Comparison of ENCODE assay signal across 7 cellular contexts in the genomic region with DNA sequence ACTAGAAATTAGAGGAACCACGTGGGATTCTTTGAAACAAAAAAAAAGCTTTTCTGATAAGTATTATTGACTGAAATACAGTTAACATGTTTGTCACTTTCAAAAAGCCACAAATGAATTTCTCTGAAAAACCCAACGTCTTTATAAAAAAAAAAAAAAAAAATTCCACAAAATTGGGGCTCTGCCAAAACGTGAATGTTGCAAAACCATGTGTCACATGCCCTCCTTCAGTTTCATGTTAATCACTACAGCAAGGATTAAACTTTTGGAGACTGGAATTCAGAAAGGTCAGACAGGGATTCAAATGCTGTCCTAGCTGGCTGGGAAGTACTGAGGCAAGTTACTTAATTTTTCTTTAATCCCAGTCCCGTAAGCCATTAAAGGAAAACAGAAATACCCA.
DNase-seq lines count a peak whose midpoint lies in the region; ATAC-seq and TF ChIP-seq lines count a peak whose summit lies in the region.

No MANE protein-coding gene starts in this region.

- no peaks in the 10 kb centered on the region for H3K27me3 Mint-ChIP-seq in activated B cell treated with CpG ODN at 0.5 μM for 24 hours

- CTCF ChIA-PET in activated B cell treated with CpG ODN at 0.5 μM for 24 hours (lab: Charles Lee): interaction anchor here (0.6 to 2.1 kb wide), 5 partner anchors 11 to 115 kb away, joined by 3 to 12 read pairs (median 6); no protein-coding TSS in a partner anchor

- intact Hi-C loops in activated B cell treated with CpG ODN at 0.5 μM for 24 hours (cut with micrococcal nuclease): loop anchor here (1.0 to 2.0 kb wide), 3 partner anchors 9 to 15 kb away; no protein-coding TSS in a partner anchor

- H3K36me3 Mint-ChIP-seq in activated B cell treated with CpG ODN at 0.5 μM for 24 hours (ENCODE audit: low read depth): peaks cover 25% of the 10 kb centered on the region
- H3K36me3 Mint-ChIP-seq in stimulated activated effector memory CD8-positive, alpha-beta T cell treated with anti-CD3 and anti-CD28 coated beads, Interleukin-12 subunit alpha, Interleukin-12 subunit beta, amount 100 ng/mL, for 72 hours: peaks cover 91% of the 10 kb centered on the region

- no peak overlapping the region for H3K4me3 Mint-ChIP-seq in activated B cell treated with CpG ODN at 0.5 μM for 24 hours
- H3K4me3 Mint-ChIP-seq in stimulated activated effector memory CD8-positive, alpha-beta T cell treated with anti-CD3 and anti-CD28 coated beads, Interleukin-12 subunit alpha, Interleukin-12 subunit beta, amount 100 ng/mL, for 72 hours: peak overlapping the region; percentile 65

- in situ Hi-C loops in GM13977 (cut with MboI; ENCODE audit: low pct_unique_long_range_greater_than_20kb, low sequenced_read_pairs, unreplicated experiment): no loop called here

- no peaks in the 10 kb centered on the region for H3K9me3 Mint-ChIP-seq in activated B cell treated with CpG ODN at 0.5 μM for 24 hours
- H3K9me3 Mint-ChIP-seq in stimulated activated effector memory CD8-positive, alpha-beta T cell treated with anti-CD3 and anti-CD28 coated beads, Interleukin-12 subunit alpha, Interleukin-12 subunit beta, amount 100 ng/mL, for 72 hours: no peaks in the 10 kb centered on the region

- ATAC-seq in activated B cell treated with CpG ODN at 0.5 μM for 24 hours (ENCODE audit: low read depth) (no peak), HG02610 (IDR thresholded peaks at IDR 0.05; ENCODE audit: unreplicated experiment) (no peak)
- ATAC-seq in stimulated activated effector memory CD8-positive, alpha-beta T cell treated with anti-CD3 and anti-CD28 coated beads, Interleukin-12 subunit alpha, Interleukin-12 subunit beta, amount 100 ng/mL, for 72 hours: no peak

- peak; percentile 64 for DNase-seq in HS-27A (ENCODE audit: low read depth)
- DNase-seq in activated B cell treated with CpG ODN at 0.5 μM for 24 hours: no peak
- peak; percentile 91 for DNase-seq in fibroblast of the aortic adventitia (ENCODE audit: low read depth)
- DNase-seq in stimulated activated effector memory CD8-positive, alpha-beta T cell treated with anti-CD3 and anti-CD28 coated beads, Interleukin-12 subunit alpha, Interleukin-12 subunit beta, amount 100 ng/mL, for 72 hours (ENCODE audit: low spot score in 2 of 2): no peak
- DNase-seq in GM13977 (ENCODE audit: low spot score): no peak
- DNase-seq in NCI-H2107 treated with DMSO at 0.1 percent for 48 hours (lab: John Stamatoyannopoulos, UW; ENCODE audit: unreplicated experiment): no peak

- POLR2A ChIA-PET in activated B cell treated with CpG ODN at 0.5 μM for 24 hours (lab: Charles Lee): interaction anchor here (0.7 to 1.9 kb wide), 6 partner anchors 9 to 50 kb away, joined by 4 to 9 read pairs (median 5); no protein-coding TSS in a partner anchor

- peak overlapping the region; percentile 89 for H3K27ac Mint-ChIP-seq in activated B cell treated with CpG ODN at 0.5 μM for 24 hours
- peak overlapping the region; percentile 95 for H3K27ac Mint-ChIP-seq in stimulated activated effector memory CD8-positive, alpha-beta T cell treated with anti-CD3 and anti-CD28 coated beads, Interleukin-12 subunit alpha, Interleukin-12 subunit beta, amount 100 ng/mL, for 72 hours

- H3K4me3 ChIP-seq in fibroblast of the aortic adventitia (ENCODE audit: low read depth, low read length): no peak overlapping the region

- H3K4me1 Mint-ChIP-seq in activated B cell treated with CpG ODN at 0.5 μM for 24 hours: peaks cover 86% of the 10 kb centered on the region
- peaks cover 93% of the 10 kb centered on the region for H3K4me1 Mint-ChIP-seq in stimulated activated effector memory CD8-positive, alpha-beta T cell treated with anti-CD3 and anti-CD28 coated beads, Interleukin-12 subunit alpha, Interleukin-12 subunit beta, amount 100 ng/mL, for 72 hours

- TF ChIP-seq CTCF in activated B cell treated with CpG ODN at 0.5 μM for 24 hours (IDR thresholded peaks at IDR 0.05) (no peak), fibroblast of the aortic adventitia (IDR thresholded peaks at IDR 0.05; ENCODE audit: insufficient read depth, low read length) (no peak), GM13977 (IDR thresholded peaks at IDR 0.05; ENCODE audit: extremely low read depth, insufficient read depth, missing control alignments) (no peak)

Comparison
In these comparisons a context has a peak if more than half of its experiments do, and no peak if none do; other contexts are left out.
1. DNase-seq: peak in HS-27A (single experiment) and fibroblast of the aortic adventitia (single experiment); none in activated B cell treated with CpG ODN at 0.5 μM for 24 hours (single experiment), stimulated activated effector memory CD8-positive, alpha-beta T cell treated with anti-CD3 and anti-CD28 coated beads, Interleukin-12 subunit alpha, Interleukin-12 subunit beta, amount 100 ng/mL, for 72 hours (0 of 2), GM13977 (single experiment) and NCI-H2107 treated with DMSO at 0.1 percent for 48 hours (single experiment).